10 cellular contexts compared by ENCODE assay signal in genomic region chr6:112087916-112088315, GRCh38. TPM values are rescaled to one million over a fixed set of nuclear protein-coding genes. Genes with fewer than 3 reads are reported as not detected.
DNase-seq lines count a peak whose midpoint lies in the region; TF ChIP-seq lines count a peak whose summit lies in the region.
"Had no signal": no experiment of that assay in that cellular context is flagged by ENCODE, and none has a peak within 500 bp of the region (broad histone marks: within the 10 kb centered on the region; RNA-seq: fewer than 3 reads in every experiment).

No MANE protein-coding gene starts in this region.

- no peak overlapping the region for H3K27ac ChIP-seq in DOHH2 (ENCODE audit: low read depth, low read length)
- peak overlapping the region; percentile 82 for H3K27ac ChIP-seq in fibroblast of lung (ENCODE audit: insufficient read depth, low read length)
- H3K27ac ChIP-seq in rectal smooth muscle tissue (ENCODE audit: low read depth, low read length) = peak overlapping the region; percentile 84
- no peak overlapping the region for H3K27ac ChIP-seq in RWPE1

- no peaks in the 10 kb centered on the region for H3K9me3 ChIP-seq in DOHH2 (ENCODE audit: control insufficient read depth, insufficient read depth, low read length)
- H3K9me3 ChIP-seq in fibroblast of lung (ENCODE audit: control insufficient read depth, insufficient read depth, low read depth, low read length) = no peaks in the 10 kb centered on the region

- CTCF ChIA-PET in RWPE1 (lab: Yijun Ruan, JAX) = interaction anchor here (1.1 to 2.6 kb wide), 2 partner anchors 75 to 92 kb away, joined by 4 to 28 read pairs; no protein-coding TSS in a partner anchor

- H3K27me3 ChIP-seq in DOHH2 (ENCODE audit: control insufficient read depth, low read length) (peaks cover 11% of the 10 kb centered on the region), fibroblast of lung (ENCODE audit: control insufficient read depth, insufficient read depth, low read length) (no peaks in the 10 kb centered on the region), rectal smooth muscle tissue (ENCODE audit: control insufficient read depth, insufficient read depth, low read length) (no peaks in the 10 kb centered on the region)

- no peaks in the 10 kb centered on the region for H3F3A ChIP-seq in DOHH2 (ENCODE audit: control insufficient read depth, insufficient read depth)

- POLR2A ChIA-PET in RWPE1 (lab: Yijun Ruan, JAX; ENCODE audit: low non-redundant PET) = no interaction called here

- DNase-seq in OCI-M1 (lab: John Stamatoyannopoulos, UW) (peak; percentile 46), fibroblast of lung (ENCODE audit: low read depth in 2 of 2) (peak in 1 of 2 donors; percentile 6), foreskin melanocyte (no peak), SW480 (ENCODE audit: low spot score) (no peak), G401 (ENCODE audit: low spot score) (no peak), RWPE1 (ENCODE audit: low spot score) (no peak)

- TF ChIP-seq CTCF in DOHH2 (IDR thresholded peaks at IDR 0.05; ENCODE audit: low read depth, low read length, poor library complexity, severe bottlenecking) (no peak), fibroblast of lung (conservative IDR thresholded peaks at IDR 0.05 in 1 of 2, IDR thresholded peaks at IDR 0.05 in 1 of 2; ENCODE audit: low read depth in 1 of 2, low read length in 2 of 2) (no peak), RWPE1 (conservative IDR thresholded peaks at IDR 0.05; ENCODE audit: low read depth) (no peak)

- peak overlapping the region; percentile 83 for H2AFZ ChIP-seq in fibroblast of lung (ENCODE audit: low read length)

- H3K36me3 ChIP-seq in DOHH2 (ENCODE audit: control insufficient read depth, low read length) = peaks cover 24% of the 10 kb centered on the region
- H3K36me3 ChIP-seq in fibroblast of lung (ENCODE audit: control insufficient read depth, insufficient read depth, low read length) = no peaks in the 10 kb centered on the region
- peaks cover 3% of the 10 kb centered on the region for H3K36me3 ChIP-seq in rectal smooth muscle tissue (ENCODE audit: control insufficient read depth, insufficient read depth, low read length)

- H3K4me2 ChIP-seq in DOHH2 (ENCODE audit: low read length) (peak overlapping the region; percentile 92), fibroblast of lung (ENCODE audit: extremely low read depth, insufficient read depth, low read length) (peak overlapping the region; percentile 80)

- peaks cover 12% of the 10 kb centered on the region for H3K79me2 ChIP-seq in DOHH2 (ENCODE audit: control insufficient read depth, low read length)
- H3K79me2 ChIP-seq in fibroblast of lung (ENCODE audit: control insufficient read depth, insufficient read depth, low read length) = no peaks in the 10 kb centered on the region

- no peaks in the 10 kb centered on the region for H3K9me2 ChIP-seq in DOHH2 (replicated peaks; ENCODE audit: control insufficient read depth, low read length)

- H3K9ac ChIP-seq in fibroblast of lung (ENCODE audit: insufficient read depth, low read length) = peak overlapping the region; percentile 72
- H3K9ac ChIP-seq in rectal smooth muscle tissue (ENCODE audit: low read length) = peak overlapping the region; percentile 38

- in situ Hi-C loops in G401 (cut with HindIII; ENCODE audit: low sequenced_read_pairs) = no loop called here

- H4K20me1 ChIP-seq in DOHH2 (ENCODE audit: control insufficient read depth, insufficient read depth, low read depth, low read length) = no peaks in the 10 kb centered on the region
- no peaks in the 10 kb centered on the region for H4K20me1 ChIP-seq in fibroblast of lung (ENCODE audit: control insufficient read depth, extremely low read depth, insufficient read depth, low read length)

- H3K4me3 ChIP-seq in DOHH2 (ENCODE audit: low read length) (peak overlapping the region; percentile 79), fibroblast of lung (replicated peaks in 1 of 4; ENCODE audit: control extremely low read depth in 1 of 4, insufficient read depth in 1 of 4, low read depth in 3 of 4, low read length in 4 of 4) (peak overlapping the region; percentile 71 to 99 (median 77)), rectal smooth muscle tissue (ENCODE audit: low read length) (peak overlapping the region; percentile 93)

- H3K4me1 ChIP-seq in DOHH2 (ENCODE audit: control insufficient read depth, low read length) (peaks cover 13% of the 10 kb centered on the region), fibroblast of lung (ENCODE audit: control insufficient read depth, extremely low read depth, insufficient read depth, low read length) (no peaks in the 10 kb centered on the region), rectal smooth muscle tissue (ENCODE audit: control insufficient read depth, insufficient read depth, low read length) (peaks cover 5% of the 10 kb centered on the region)

RNA-seq across cellular contexts. Expression of gene FAM229B, which starts 0.5 kb away (rescaled TPM):
- total RNA-seq in fibroblast of lung = 10.0 and 20.3 TPM in 2 replicates
- 23.8 and 24.6 TPM in 2 replicates for polyA plus RNA-seq in fibroblast of lung
- polyA plus RNA-seq in fibroblast of lung (2012) = 35.4 and 35.6 TPM in 2 replicates
- 7.7 and 12.8 TPM in 2 replicates for polyA minus RNA-seq in fibroblast of lung (ENCODE audit: low replicate concordance)
- total RNA-seq in G401 (2014; rRNA removed; shearing (Covaris generic)) = 4.5 and 5.0 TPM in 2 replicates

RNA-seq across cellular contexts. Expression of gene TUBE1, which starts 0.6 kb away (rescaled TPM):
- total RNA-seq in fibroblast of lung = 37.5 and 48.6 TPM in 2 replicates
- 9.1 and 10.8 TPM in 2 replicates for polyA plus RNA-seq in fibroblast of lung
- 8.3 and 9.6 TPM in 2 replicates for polyA plus RNA-seq in fibroblast of lung (2012)
- polyA minus RNA-seq in fibroblast of lung (ENCODE audit: low replicate concordance) = 0.22 and 1.5 TPM in 2 replicates
- 12.2 and 17.1 TPM in 2 replicates for total RNA-seq in G401 (2014; rRNA removed; shearing (Covaris generic))

RNA-seq across cellular contexts. Expression of gene CCN6, which starts 34.0 kb away (rescaled TPM):
- total RNA-seq in fibroblast of lung = not detected in 2 replicates
- polyA plus RNA-seq in fibroblast of lung = 0.08 and 0.49 TPM in 2 replicates
- polyA plus RNA-seq in fibroblast of lung (2012) = 0.08 and 0.43 TPM in 2 replicates
- not detected in 2 replicates for polyA minus RNA-seq in fibroblast of lung (ENCODE audit: low replicate concordance)
- total RNA-seq in G401 (2014; rRNA removed; shearing (Covaris generic)) = not detected in 2 replicates
- total RNA-seq: WTC11 had no signal
- polyA plus RNA-seq: IgD-negative memory B cell had no signal

Comparison
In these comparisons a context has a peak if more than half of its experiments do, and no peak if none do; other contexts are left out.
1. H3K27ac ChIP-seq: peak in fibroblast of lung (single experiment) and rectal smooth muscle tissue (single experiment); none in DOHH2 (single experiment) and RWPE1 (single experiment).
2. Peak in every context shown above with its lines, with median percentiles within 50 percentile points of each other: H3K4me3 ChIP-seq.